In genomic region chr15:58682234-58682633, GRCh38 we compare ENCODE assay signal across 2 cellular contexts.
TF ChIP-seq lines count a peak whose summit lies in the region.

No MANE protein-coding gene starts in this region.

TF ChIP-seq in HepG2, 621 proteins besides CTCF, POLR2A, EP300 and RAD21:
- TF ChIP-seq MAFK (conservative IDR thresholded peaks at IDR 0.05 in 1 of 2, IDR thresholded peaks at IDR 0.05 in 1 of 2; ENCODE audit: low read length in 2 of 2) (peak in 1 of 2 experiments; percentile 52; a peak in 3 of 4 replicates), MAFF (IDR thresholded peaks at IDR 0.05; ENCODE audit: low read depth, low read length) (0 out of 2 replicates have a peak, but pooled peaks have one; percentile 14), GPN1 (CRISPR knock-in tag; IDR thresholded peaks at IDR 0.05; ENCODE audit: borderline replicate concordance) (no peak)

TF ChIP-seq in GM23338, 12 proteins besides CTCF, POLR2A, EP300 and RAD21 (continued from another document):
- no peak for TF ChIP-seq REST (IDR thresholded peaks at IDR 0.05; ENCODE audit: unreplicated experiment)
